10 cellular contexts compared by ENCODE assay signal in genomic region chr19:18999896-19000620, GRCh38. TPM values are rescaled to one million over a fixed set of nuclear protein-coding genes. Genes with fewer than 3 reads are reported as not detected.
DNase-seq lines count a peak whose midpoint lies in the region; ATAC-seq, FAIRE-seq and TF ChIP-seq lines count a peak whose summit lies in the region.
"Had no signal": no experiment of that assay in that cellular context is flagged by ENCODE, and none has a peak within 500 bp of the region (broad histone marks: within the 10 kb centered on the region; RNA-seq: fewer than 3 reads in every experiment).

No MANE protein-coding gene starts in this region.

- peaks cover 80% of the 10 kb centered on the region for H3K36me3 Mint-ChIP-seq in activated T-helper 17 cell treated with anti-CD3 and anti-CD28 coated beads, Interleukin-2, amount 50 U/mL, for 72 hours (ENCODE audit: low read depth)
- H3K36me3 Mint-ChIP-seq in immature natural killer cell = peaks cover 12 to 45% (median 23%) of the 10 kb centered on the region in 3 donors

- TF ChIP-seq CTCF in GM12875 (IDR thresholded peaks at IDR 0.05; ENCODE audit: borderline replicate concordance, insufficient read depth, low read depth, low read length) = 0 out of 2 replicates have a peak, but pooled peaks have one; percentile 19

- no peak for ATAC-seq in activated T-helper 17 cell treated with anti-CD3 and anti-CD28 coated beads, Interleukin-2, amount 50 U/mL, for 72 hours (replicated peaks)
- no peak for ATAC-seq in GM18517 (IDR thresholded peaks at IDR 0.05; ENCODE audit: unreplicated experiment)
- ATAC-seq in GM21515 (IDR thresholded peaks at IDR 0.05; ENCODE audit: unreplicated experiment) = no peak
- ATAC-seq: left lung had no signal

- FAIRE-seq in frontal cortex (lab: Jason Lieb, UNC) = no peak

- H3K9me3 Mint-ChIP-seq in activated T-helper 17 cell treated with anti-CD3 and anti-CD28 coated beads, Interleukin-2, amount 50 U/mL, for 72 hours = no peaks in the 10 kb centered on the region
- H3K9me3 Mint-ChIP-seq in immature natural killer cell = no peaks in the 10 kb centered on the region

- peaks cover 15% of the 10 kb centered on the region for H3K4me1 Mint-ChIP-seq in activated T-helper 17 cell treated with anti-CD3 and anti-CD28 coated beads, Interleukin-2, amount 50 U/mL, for 72 hours
- H3K4me1 Mint-ChIP-seq in immature natural killer cell = peaks cover 23 to 27% of the 10 kb centered on the region in 2 donors

- no peaks in the 10 kb centered on the region for H3K27me3 Mint-ChIP-seq in activated T-helper 17 cell treated with anti-CD3 and anti-CD28 coated beads, Interleukin-2, amount 50 U/mL, for 72 hours
- H3K27me3 Mint-ChIP-seq in immature natural killer cell (ENCODE audit: low read depth in 3 of 3) = no peaks in the 10 kb centered on the region

- H3K4me3 ChIP-seq in GM12875 (ENCODE audit: low read depth, low read length) = no peak overlapping the region
- H3K4me3 ChIP-seq: left lung, suprapubic skin had no signal

- peak; percentile 29 for DNase-seq in AG08396 (ENCODE audit: low spot score)
- no peak for DNase-seq in immature natural killer cell
- DNase-seq in HPDE6-E6E7 (ENCODE audit: extremely low spot score) = no peak
- no peak for DNase-seq in frontal cortex (ENCODE audit: low spot score in 2 of 2)

- H3K27ac Mint-ChIP-seq in activated T-helper 17 cell treated with anti-CD3 and anti-CD28 coated beads, Interleukin-2, amount 50 U/mL, for 72 hours = peak overlapping the region; percentile 5
- H3K27ac Mint-ChIP-seq in immature natural killer cell = peak overlapping the region in 5 of 6 donors; percentile 8 to 81 (median 68)

- no peak overlapping the region for H3K4me3 Mint-ChIP-seq in activated T-helper 17 cell treated with anti-CD3 and anti-CD28 coated beads, Interleukin-2, amount 50 U/mL, for 72 hours
- peak overlapping the region in 4 of 5 donors; percentile 6 to 34 (median 25) for H3K4me3 Mint-ChIP-seq in immature natural killer cell

RNA-seq across cellular contexts. Expression of gene SUGP2, which starts 33.3 kb away (rescaled TPM):
- total RNA-seq in activated T-helper 17 cell treated with anti-CD3 and anti-CD28 coated beads, Interleukin-2, amount 50 U/mL, for 72 hours = 100 to 1,000 TPM; 120 to 128 TPM
- polyA plus RNA-seq in immature natural killer cell = 10 to 100 TPM in 1 of 3 donors, 1 to 10 TPM in 2; 7.4 to 19.4 (median 7.9) TPM
- total RNA-seq in frontal cortex = 90.5 TPM

RNA-seq across cellular contexts. Expression of gene ARMC6, which starts 33.3 kb away (rescaled TPM):
- total RNA-seq in activated T-helper 17 cell treated with anti-CD3 and anti-CD28 coated beads, Interleukin-2, amount 50 U/mL, for 72 hours = 10 to 100 TPM; 19.6 to 44.4 TPM
- 10 to 100 TPM; 45.8 to 58.4 (median 49.9) TPM for polyA plus RNA-seq in immature natural killer cell
- total RNA-seq in frontal cortex = 56.3 TPM

RNA-seq across cellular contexts. Expression of gene HOMER3, which starts 59.0 kb away (rescaled TPM):
- total RNA-seq in activated T-helper 17 cell treated with anti-CD3 and anti-CD28 coated beads, Interleukin-2, amount 50 U/mL, for 72 hours = 1 to 10 TPM in 1 of 2 donors, under 1 TPM in 1; 0.63 to 1.7 TPM
- polyA plus RNA-seq in immature natural killer cell = under 1 TPM in 1 of 3 donors, not detected in 2; 0.47 TPM
- 20.4 TPM for total RNA-seq in frontal cortex
